ENCODE assay signal across 20 cellular contexts in the genomic region with DNA sequence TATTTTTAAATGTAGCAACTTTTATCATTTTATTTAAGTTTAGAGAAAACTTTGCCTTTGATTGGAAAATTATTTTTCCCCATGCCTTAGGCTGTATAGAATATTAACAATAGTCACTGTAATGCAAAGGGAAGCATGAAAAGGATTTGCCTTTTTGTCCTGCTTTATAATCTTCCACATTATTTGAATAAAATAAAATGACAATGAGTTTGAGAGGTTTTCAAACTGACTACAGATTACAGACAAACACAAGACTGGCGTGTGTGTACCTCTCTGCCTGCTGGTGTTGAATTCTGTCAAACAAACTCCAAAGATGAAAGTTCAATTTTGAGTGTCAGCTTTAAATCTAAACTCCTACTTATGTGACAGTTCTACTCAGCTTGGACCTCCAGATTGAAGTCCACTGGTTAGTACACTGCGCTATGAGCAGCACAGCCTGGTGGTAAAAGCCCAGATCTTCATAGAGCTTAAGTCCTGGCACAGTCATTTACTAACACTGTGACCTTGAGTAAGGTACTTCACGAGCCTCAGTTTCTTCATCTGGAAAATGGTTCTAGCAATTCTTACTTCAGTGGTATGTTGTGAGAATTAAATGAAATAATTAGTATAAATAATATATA.
"Had no signal": no experiment of that assay in that cellular context is flagged by ENCODE, and none has a peak within 500 bp of the region (broad histone marks: within the 10 kb centered on the region; RNA-seq: fewer than 3 reads in every experiment).

No MANE protein-coding gene starts in this region.

- H3K36me3 ChIP-seq: brain microvascular endothelial cell, colonic mucosa, esophagus muscularis mucosa, lower lobe of right lung, neutrophil, pancreas, thoracic aorta had no signal

- ATAC-seq: activated CD8-positive, alpha-beta memory T cell treated with anti-CD3 and anti-CD28 coated beads, Interleukin-2, amount 10 ng/mL, durations not matched to agents 7 days and 5 days; lower lobe of right lung; natural killer cell treated with Interleukin-12 subunit alpha and Interleukin-12 subunit beta and Interleukin-15 and Interleukin-18, amount 100 ng/mL, for 72 hours; pancreas; sciatic nerve; stimulated activated naive B cell treated with anti-CD40 and anti-IgM and Interleukin-4, amounts not matched to agents 10 μg/mL and 1 μg/mL and 100 μg/mL, for 72 hours; WTC11 had no signal

- H3K4me1 ChIP-seq: colonic mucosa, esophagus muscularis mucosa, lower lobe of right lung, pancreas had no signal

- H3K27ac ChIP-seq: brain microvascular endothelial cell, colonic mucosa, esophagus muscularis mucosa, lower lobe of right lung, neutrophil, pancreas, thoracic aorta had no signal

- DNase-seq: activated CD4-positive, alpha-beta memory T cell treated with anti-CD3 and anti-CD28 coated beads, Interleukin-2, amount 10 ng/mL, durations not matched to agents 7 days and 5 days; activated CD4-positive, alpha-beta T cell treated with anti-CD3 and anti-CD28 coated beads for 4 hours; activated CD8-positive, alpha-beta memory T cell treated with anti-CD3 and anti-CD28 coated beads, Interleukin-2, amount 10 ng/mL, durations not matched to agents 7 days and 5 days; activated naive CD4-positive, alpha-beta T cell; activated naive CD8-positive, alpha-beta T cell treated with anti-CD3 and anti-CD28 coated beads, Interleukin-2, amount 10 ng/mL, durations not matched to agents 7 days and 5 days; anterior cingulate cortex; brain microvascular endothelial cell; central memory CD4-positive, alpha-beta T cell; colonic mucosa; lower lobe of right lung; pancreas; stimulated activated naive B cell treated with anti-CD40 and anti-IgM and Interleukin-4, amounts not matched to agents 10 μg/mL and 1 μg/mL and 100 μg/mL, for 72 hours; T-helper 2 cell had no signal

- H3K27me3 ChIP-seq: brain microvascular endothelial cell, colonic mucosa, esophagus muscularis mucosa, neutrophil, pancreas had no signal

- H3K4me3 ChIP-seq: colonic mucosa, esophagus muscularis mucosa, lower lobe of right lung, pancreas, thoracic aorta had no signal

- FAIRE-seq: pancreas, TTC549 had no signal

- H3K9me3 ChIP-seq: colonic mucosa, esophagus muscularis mucosa, lower lobe of right lung, neutrophil, pancreas, thoracic aorta had no signal
